ENCODE assay signal across 6 cellular contexts in the genomic region with DNA sequence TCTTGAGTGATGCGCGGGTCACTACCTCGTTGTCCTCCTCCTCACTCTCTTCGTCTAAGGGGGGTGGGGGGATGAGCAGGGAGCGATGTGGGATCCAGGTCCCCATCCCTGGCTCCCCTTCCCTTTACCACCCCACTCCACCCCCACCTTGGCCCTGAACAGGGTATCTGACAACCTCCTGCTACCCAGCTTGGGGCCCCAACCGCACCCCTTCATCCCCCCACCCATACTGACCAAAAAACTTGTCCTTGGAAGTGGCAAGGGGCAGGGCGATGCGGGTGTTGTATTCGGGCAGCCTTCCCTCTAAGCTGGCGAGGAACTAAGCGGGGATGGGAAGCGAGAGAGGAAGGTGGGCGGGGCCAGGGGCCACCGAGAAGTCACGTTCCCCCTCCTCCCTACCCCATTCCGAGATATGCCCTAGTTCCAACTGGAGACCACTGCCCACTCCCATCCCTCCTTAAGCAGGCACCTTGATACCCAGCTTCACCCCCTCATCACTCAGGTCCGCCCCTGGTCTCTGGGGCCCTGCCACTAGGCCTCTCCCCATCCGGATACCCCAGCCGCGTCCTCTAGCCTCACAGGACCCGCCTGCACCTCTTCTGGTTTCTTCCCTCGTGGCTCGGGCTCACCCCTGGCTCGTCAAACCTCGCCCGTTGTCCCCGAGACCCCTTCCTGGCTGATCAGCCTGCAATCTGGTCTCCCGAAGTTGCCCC.
DNase-seq lines count a peak whose midpoint lies in the region; ATAC-seq lines count a peak whose summit lies in the region.

No MANE protein-coding gene starts in this region.

- H3K27me3 Mint-ChIP-seq in activated naive CD8-positive, alpha-beta T cell treated with anti-CD3 and anti-CD28 coated beads, Interleukin-2, amount 50 U/mL, for 24 hours = peaks cover 62% of the 10 kb centered on the region

- DNase-seq in COLO668 (lab: John Stamatoyannopoulos, UW; ENCODE audit: unreplicated experiment) = peak; percentile 60
- no peak for DNase-seq in activated naive CD8-positive, alpha-beta T cell treated with anti-CD3 and anti-CD28 coated beads, Interleukin-2, amount 50 U/mL, for 24 hours
- DNase-seq in middle frontal gyrus (ENCODE audit: extremely low spot score, low spot score) = no peak
- no peak for DNase-seq in NCI-H2081 (lab: John Stamatoyannopoulos, UW)

- peaks cover 42% of the 10 kb centered on the region for H3K27me3 ChIP-seq in muscle layer of duodenum (ENCODE audit: low read depth, low read length)

- H3K9me3 Mint-ChIP-seq in activated naive CD8-positive, alpha-beta T cell treated with anti-CD3 and anti-CD28 coated beads, Interleukin-2, amount 50 U/mL, for 24 hours = no peaks in the 10 kb centered on the region

- H3K4me3 ChIP-seq in muscle layer of duodenum (ENCODE audit: low read depth in 1 of 2, low read length in 2 of 2) = peak overlapping the region; percentile 23 to 45

- H3K27ac Mint-ChIP-seq in activated naive CD8-positive, alpha-beta T cell treated with anti-CD3 and anti-CD28 coated beads, Interleukin-2, amount 50 U/mL, for 24 hours = no peak overlapping the region

- H3K27ac ChIP-seq in muscle layer of duodenum (ENCODE audit: low read length) = no peak overlapping the region

- H3K4me3 Mint-ChIP-seq in activated naive CD8-positive, alpha-beta T cell treated with anti-CD3 and anti-CD28 coated beads, Interleukin-2, amount 50 U/mL, for 24 hours = peak overlapping the region; percentile 61

- H3K4me1 ChIP-seq in muscle layer of duodenum (ENCODE audit: control insufficient read depth in 1 of 2, insufficient read depth in 2 of 2, low read length in 2 of 2) = peaks cover 0 to 38% of the 10 kb centered on the region in 2 donors

- H3K9me3 ChIP-seq in muscle layer of duodenum (ENCODE audit: control insufficient read depth in 1 of 2, low read length in 2 of 2) = no peaks in the 10 kb centered on the region

- peaks cover 35% of the 10 kb centered on the region for H3K4me1 Mint-ChIP-seq in activated naive CD8-positive, alpha-beta T cell treated with anti-CD3 and anti-CD28 coated beads, Interleukin-2, amount 50 U/mL, for 24 hours

- no peak for ATAC-seq in activated naive CD8-positive, alpha-beta T cell treated with anti-CD3 and anti-CD28 coated beads, Interleukin-2, amount 50 U/mL, for 24 hours
- no peak for ATAC-seq in GM21717 (IDR thresholded peaks at IDR 0.05; ENCODE audit: unreplicated experiment)

- no peaks in the 10 kb centered on the region for H3K36me3 ChIP-seq in muscle layer of duodenum (ENCODE audit: control insufficient read depth in 1 of 2, insufficient read depth in 2 of 2, low read length in 2 of 2)

- H3K36me3 Mint-ChIP-seq in activated naive CD8-positive, alpha-beta T cell treated with anti-CD3 and anti-CD28 coated beads, Interleukin-2, amount 50 U/mL, for 24 hours (ENCODE audit: low read depth) = no peaks in the 10 kb centered on the region
